1 cellular context compared by ENCODE assay signal in the genomic region with DNA sequence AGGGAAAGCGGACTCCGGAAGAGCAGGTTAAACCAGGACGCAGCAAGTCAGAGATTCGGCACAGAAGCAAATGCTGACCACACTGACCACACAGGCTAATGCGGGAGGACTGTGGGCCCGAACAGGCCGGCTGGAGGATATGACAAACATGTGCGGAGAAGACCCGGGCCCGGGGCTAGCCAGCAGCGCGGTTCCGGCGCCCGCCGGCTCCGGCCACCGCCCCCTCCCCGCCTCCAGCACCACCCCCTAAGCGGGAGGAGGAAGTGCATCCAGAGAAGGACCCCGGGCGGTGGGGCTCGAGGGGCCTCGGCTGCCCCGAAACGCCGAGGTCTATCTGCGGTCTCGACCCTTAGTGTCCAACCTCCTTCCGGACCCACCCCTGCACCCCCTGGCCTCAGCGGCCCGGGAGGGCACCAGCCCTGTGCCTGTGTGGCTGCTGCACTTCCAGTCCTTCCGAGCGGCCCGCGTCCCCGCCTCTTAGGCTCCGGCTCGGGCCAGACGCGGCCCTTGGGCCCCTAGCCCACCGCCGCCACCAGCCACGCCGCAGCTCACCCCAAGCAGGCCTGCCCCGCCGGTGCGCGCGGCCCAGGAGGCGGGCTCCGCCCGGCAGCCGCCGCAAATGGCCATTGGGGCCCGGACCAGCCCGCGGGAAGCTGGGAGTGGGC.
TF ChIP-seq lines count a peak whose summit lies in the region.

No MANE protein-coding gene starts in this region.

TF ChIP-seq in K562, 482 proteins besides CTCF, POLR2A, EP300 and RAD21 (continued from another document and continues in another):
- TF ChIP-seq, protein P1, sequence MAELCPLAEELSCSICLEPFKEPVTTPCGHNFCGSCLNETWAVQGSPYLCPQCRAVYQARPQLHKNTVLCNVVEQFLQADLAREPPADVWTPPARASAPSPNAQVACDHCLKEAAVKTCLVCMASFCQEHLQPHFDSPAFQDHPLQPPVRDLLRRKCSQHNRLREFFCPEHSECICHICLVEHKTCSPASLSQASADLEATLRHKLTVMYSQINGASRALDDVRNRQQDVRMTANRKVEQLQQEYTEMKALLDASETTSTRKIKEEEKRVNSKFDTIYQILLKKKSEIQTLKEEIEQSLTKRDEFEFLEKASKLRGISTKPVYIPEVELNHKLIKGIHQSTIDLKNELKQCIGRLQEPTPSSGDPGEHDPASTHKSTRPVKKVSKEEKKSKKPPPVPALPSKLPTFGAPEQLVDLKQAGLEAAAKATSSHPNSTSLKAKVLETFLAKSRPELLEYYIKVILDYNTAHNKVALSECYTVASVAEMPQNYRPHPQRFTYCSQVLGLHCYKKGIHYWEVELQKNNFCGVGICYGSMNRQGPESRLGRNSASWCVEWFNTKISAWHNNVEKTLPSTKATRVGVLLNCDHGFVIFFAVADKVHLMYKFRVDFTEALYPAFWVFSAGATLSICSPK (IDR thresholded peaks at IDR 0.05; ENCODE audit: borderline replicate concordance): no peak
- TF ChIP-seq, protein P2, sequence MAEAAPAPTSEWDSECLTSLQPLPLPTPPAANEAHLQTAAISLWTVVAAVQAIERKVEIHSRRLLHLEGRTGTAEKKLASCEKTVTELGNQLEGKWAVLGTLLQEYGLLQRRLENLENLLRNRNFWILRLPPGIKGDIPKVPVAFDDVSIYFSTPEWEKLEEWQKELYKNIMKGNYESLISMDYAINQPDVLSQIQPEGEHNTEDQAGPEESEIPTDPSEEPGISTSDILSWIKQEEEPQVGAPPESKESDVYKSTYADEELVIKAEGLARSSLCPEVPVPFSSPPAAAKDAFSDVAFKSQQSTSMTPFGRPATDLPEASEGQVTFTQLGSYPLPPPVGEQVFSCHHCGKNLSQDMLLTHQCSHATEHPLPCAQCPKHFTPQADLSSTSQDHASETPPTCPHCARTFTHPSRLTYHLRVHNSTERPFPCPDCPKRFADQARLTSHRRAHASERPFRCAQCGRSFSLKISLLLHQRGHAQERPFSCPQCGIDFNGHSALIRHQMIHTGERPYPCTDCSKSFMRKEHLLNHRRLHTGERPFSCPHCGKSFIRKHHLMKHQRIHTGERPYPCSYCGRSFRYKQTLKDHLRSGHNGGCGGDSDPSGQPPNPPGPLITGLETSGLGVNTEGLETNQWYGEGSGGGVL (CRISPR knock-in tag; IDR thresholded peaks at IDR 0.05): no peak
- no peak for TF ChIP-seq RBM39 (optimal IDR thresholded peaks at IDR 0.05; ENCODE audit: low read depth, low read length)
- TF ChIP-seq HDAC2 (IDR thresholded peaks at IDR 0.05): no peak
- TF ChIP-seq CBFA2T2 (conservative IDR thresholded peaks at IDR 0.05): no peak
- TF ChIP-seq, protein P3, sequence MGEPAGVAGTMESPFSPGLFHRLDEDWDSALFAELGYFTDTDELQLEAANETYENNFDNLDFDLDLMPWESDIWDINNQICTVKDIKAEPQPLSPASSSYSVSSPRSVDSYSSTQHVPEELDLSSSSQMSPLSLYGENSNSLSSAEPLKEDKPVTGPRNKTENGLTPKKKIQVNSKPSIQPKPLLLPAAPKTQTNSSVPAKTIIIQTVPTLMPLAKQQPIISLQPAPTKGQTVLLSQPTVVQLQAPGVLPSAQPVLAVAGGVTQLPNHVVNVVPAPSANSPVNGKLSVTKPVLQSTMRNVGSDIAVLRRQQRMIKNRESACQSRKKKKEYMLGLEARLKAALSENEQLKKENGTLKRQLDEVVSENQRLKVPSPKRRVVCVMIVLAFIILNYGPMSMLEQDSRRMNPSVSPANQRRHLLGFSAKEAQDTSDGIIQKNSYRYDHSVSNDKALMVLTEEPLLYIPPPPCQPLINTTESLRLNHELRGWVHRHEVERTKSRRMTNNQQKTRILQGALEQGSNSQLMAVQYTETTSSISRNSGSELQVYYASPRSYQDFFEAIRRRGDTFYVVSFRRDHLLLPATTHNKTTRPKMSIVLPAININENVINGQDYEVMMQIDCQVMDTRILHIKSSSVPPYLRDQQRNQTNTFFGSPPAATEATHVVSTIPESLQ (CRISPR knock-in tag; IDR thresholded peaks at IDR 0.05): no peak
- TF ChIP-seq ZNF316 (IDR thresholded peaks at IDR 0.05): no peak
- TF ChIP-seq RBM15 (IDR thresholded peaks at IDR 0.05; ENCODE audit: insufficient read depth, low read length): no peak
- no peak for TF ChIP-seq NFRKB (IDR thresholded peaks at IDR 0.05; ENCODE audit: low read depth)
- TF ChIP-seq SIN3B (IDR thresholded peaks at IDR 0.05; ENCODE audit: low read depth): peak; percentile 58; the same call in 1 of the 2 replicates
- TF ChIP-seq, protein P4, sequence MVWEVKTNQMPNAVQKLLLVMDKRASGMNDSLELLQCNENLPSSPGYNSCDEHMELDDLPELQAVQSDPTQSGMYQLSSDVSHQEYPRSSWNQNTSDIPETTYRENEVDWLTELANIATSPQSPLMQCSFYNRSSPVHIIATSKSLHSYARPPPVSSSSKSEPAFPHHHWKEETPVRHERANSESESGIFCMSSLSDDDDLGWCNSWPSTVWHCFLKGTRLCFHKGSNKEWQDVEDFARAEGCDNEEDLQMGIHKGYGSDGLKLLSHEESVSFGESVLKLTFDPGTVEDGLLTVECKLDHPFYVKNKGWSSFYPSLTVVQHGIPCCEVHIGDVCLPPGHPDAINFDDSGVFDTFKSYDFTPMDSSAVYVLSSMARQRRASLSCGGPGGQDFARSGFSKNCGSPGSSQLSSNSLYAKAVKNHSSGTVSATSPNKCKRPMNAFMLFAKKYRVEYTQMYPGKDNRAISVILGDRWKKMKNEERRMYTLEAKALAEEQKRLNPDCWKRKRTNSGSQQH (CRISPR knock-in tag; IDR thresholded peaks at IDR 0.05): no peak
- no peak for TF ChIP-seq BRCA1 (IDR thresholded peaks at IDR 0.05)
- TF ChIP-seq BRCA1 (CRISPR knock-in tag; IDR thresholded peaks at IDR 0.05): no peak
- TF ChIP-seq, protein P5, sequence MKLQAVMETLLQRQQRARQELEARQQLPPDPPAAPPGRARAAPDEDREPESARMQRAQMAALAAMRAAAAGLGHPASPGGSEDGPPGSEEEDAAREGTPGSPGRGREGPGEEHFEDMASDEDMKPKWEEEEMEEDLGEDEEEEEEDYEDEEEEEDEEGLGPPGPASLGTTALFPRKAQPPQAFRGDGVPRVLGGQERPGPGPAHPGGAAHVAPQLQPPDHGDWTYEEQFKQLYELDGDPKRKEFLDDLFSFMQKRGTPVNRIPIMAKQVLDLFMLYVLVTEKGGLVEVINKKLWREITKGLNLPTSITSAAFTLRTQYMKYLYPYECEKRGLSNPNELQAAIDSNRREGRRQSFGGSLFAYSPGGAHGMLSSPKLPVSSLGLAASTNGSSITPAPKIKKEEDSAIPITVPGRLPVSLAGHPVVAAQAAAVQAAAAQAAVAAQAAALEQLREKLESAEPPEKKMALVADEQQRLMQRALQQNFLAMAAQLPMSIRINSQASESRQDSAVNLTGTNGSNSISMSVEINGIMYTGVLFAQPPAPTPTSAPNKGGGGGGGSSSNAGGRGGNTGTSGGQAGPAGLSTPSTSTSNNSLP (IDR thresholded peaks at IDR 0.05; ENCODE audit: borderline replicate concordance, low read depth, low read length): no peak
- TF ChIP-seq, protein P6, sequence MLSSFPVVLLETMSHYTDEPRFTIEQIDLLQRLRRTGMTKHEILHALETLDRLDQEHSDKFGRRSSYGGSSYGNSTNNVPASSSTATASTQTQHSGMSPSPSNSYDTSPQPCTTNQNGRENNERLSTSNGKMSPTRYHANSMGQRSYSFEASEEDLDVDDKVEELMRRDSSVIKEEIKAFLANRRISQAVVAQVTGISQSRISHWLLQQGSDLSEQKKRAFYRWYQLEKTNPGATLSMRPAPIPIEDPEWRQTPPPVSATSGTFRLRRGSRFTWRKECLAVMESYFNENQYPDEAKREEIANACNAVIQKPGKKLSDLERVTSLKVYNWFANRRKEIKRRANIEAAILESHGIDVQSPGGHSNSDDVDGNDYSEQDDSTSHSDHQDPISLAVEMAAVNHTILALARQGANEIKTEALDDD (IDR thresholded peaks at IDR 0.05): no peak
- no peak for TF ChIP-seq HMG20B (CRISPR knock-in tag; IDR thresholded peaks at IDR 0.05)
- TF ChIP-seq, protein P7, sequence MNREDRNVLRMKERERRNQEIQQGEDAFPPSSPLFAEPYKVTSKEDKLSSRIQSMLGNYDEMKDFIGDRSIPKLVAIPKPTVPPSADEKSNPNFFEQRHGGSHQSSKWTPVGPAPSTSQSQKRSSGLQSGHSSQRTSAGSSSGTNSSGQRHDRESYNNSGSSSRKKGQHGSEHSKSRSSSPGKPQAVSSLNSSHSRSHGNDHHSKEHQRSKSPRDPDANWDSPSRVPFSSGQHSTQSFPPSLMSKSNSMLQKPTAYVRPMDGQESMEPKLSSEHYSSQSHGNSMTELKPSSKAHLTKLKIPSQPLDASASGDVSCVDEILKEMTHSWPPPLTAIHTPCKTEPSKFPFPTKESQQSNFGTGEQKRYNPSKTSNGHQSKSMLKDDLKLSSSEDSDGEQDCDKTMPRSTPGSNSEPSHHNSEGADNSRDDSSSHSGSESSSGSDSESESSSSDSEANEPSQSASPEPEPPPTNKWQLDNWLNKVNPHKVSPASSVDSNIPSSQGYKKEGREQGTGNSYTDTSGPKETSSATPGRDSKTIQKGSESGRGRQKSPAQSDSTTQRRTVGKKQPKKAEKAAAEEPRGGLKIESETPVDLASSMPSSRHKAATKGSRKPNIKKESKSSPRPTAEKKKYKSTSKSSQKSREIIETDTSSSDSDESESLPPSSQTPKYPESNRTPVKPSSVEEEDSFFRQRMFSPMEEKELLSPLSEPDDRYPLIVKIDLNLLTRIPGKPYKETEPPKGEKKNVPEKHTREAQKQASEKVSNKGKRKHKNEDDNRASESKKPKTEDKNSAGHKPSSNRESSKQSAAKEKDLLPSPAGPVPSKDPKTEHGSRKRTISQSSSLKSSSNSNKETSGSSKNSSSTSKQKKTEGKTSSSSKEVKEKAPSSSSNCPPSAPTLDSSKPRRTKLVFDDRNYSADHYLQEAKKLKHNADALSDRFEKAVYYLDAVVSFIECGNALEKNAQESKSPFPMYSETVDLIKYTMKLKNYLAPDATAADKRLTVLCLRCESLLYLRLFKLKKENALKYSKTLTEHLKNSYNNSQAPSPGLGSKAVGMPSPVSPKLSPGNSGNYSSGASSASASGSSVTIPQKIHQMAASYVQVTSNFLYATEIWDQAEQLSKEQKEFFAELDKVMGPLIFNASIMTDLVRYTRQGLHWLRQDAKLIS (CRISPR knock-in tag; IDR thresholded peaks at IDR 0.05): peak; percentile 72; the same call in 1 of the 2 replicates
- TF ChIP-seq, protein P8, sequence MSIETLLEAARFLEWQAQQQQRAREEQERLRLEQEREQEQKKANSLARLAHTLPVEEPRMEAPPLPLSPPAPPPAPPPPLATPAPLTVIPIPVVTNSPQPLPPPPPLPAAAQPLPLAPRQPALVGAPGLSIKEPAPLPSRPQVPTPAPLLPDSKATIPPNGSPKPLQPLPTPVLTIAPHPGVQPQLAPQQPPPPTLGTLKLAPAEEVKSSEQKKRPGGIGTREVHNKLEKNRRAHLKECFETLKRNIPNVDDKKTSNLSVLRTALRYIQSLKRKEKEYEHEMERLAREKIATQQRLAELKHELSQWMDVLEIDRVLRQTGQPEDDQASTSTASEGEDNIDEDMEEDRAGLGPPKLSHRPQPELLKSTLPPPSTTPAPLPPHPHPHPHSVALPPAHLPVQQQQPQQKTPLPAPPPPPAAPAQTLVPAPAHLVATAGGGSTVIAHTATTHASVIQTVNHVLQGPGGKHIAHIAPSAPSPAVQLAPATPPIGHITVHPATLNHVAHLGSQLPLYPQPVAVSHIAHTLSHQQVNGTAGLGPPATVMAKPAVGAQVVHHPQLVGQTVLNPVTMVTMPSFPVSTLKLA (conservative IDR thresholded peaks at IDR 0.05): peak; percentile 42 to 71; a peak in 2 of 4 replicates
- TF ChIP-seq ZNF589 (CRISPR knock-in tag; IDR thresholded peaks at IDR 0.05; ENCODE audit: low read depth): no peak
- TF ChIP-seq GATA2 (CRISPR knock-in tag; IDR thresholded peaks at IDR 0.05): no peak
- TF ChIP-seq SETDB1 (IDR thresholded peaks at IDR 0.05; ENCODE audit: low read length): no peak
- no peak for TF ChIP-seq BHLHE40 (IDR thresholded peaks at IDR 0.05; ENCODE audit: low read length)
- TF ChIP-seq FOXP1 (CRISPR knock-in tag; IDR thresholded peaks at IDR 0.05): no peak; the same call in 1 of the 2 replicates
- TF ChIP-seq ZNF561 (CRISPR knock-in tag; conservative IDR thresholded peaks at IDR 0.05): no peak
- TF ChIP-seq, protein P9, sequence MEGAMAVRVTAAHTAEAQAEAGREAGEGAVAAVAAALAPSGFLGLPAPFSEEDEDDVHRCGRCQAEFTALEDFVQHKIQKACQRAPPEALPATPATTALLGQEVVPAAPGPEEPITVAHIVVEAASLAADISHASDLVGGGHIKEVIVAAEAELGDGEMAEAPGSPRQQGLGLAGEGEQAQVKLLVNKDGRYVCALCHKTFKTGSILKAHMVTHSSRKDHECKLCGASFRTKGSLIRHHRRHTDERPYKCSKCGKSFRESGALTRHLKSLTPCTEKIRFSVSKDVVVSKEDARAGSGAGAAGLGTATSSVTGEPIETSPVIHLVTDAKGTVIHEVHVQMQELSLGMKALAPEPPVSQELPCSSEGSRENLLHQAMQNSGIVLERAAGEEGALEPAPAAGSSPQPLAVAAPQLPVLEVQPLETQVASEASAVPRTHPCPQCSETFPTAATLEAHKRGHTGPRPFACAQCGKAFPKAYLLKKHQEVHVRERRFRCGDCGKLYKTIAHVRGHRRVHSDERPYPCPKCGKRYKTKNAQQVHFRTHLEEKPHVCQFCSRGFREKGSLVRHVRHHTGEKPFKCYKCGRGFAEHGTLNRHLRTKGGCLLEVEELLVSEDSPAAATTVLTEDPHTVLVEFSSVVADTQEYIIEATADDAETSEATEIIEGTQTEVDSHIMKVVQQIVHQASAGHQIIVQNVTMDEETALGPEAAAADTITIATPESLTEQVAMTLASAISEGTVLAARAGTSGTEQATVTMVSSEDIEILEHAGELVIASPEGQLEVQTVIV (CRISPR knock-in tag; IDR thresholded peaks at IDR 0.05; ENCODE audit: borderline replicate concordance): no peak
- no peak for TF ChIP-seq ZNF175 (CRISPR knock-in tag; IDR thresholded peaks at IDR 0.05; ENCODE audit: low read depth)
- TF ChIP-seq, protein P10, sequence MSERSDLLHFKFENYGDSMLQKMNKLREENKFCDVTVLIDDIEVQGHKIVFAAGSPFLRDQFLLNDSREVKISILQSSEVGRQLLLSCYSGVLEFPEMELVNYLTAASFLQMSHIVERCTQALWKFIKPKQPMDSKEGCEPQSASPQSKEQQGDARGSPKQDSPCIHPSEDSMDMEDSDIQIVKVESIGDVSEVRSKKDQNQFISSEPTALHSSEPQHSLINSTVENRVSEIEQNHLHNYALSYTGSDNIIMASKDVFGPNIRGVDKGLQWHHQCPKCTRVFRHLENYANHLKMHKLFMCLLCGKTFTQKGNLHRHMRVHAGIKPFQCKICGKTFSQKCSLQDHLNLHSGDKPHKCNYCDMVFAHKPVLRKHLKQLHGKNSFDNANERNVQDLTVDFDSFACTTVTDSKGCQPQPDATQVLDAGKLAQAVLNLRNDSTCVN (CRISPR knock-in tag; IDR thresholded peaks at IDR 0.05): no peak
- no peak for TF ChIP-seq ZZZ3 (IDR thresholded peaks at IDR 0.05)
- TF ChIP-seq MTA2 (IDR thresholded peaks at IDR 0.05; ENCODE audit: low read depth): no peak
- TF ChIP-seq ZNF699 (CRISPR knock-in tag; IDR thresholded peaks at IDR 0.05; ENCODE audit: insufficient replicate concordance): no peak
- TF ChIP-seq, protein P11, sequence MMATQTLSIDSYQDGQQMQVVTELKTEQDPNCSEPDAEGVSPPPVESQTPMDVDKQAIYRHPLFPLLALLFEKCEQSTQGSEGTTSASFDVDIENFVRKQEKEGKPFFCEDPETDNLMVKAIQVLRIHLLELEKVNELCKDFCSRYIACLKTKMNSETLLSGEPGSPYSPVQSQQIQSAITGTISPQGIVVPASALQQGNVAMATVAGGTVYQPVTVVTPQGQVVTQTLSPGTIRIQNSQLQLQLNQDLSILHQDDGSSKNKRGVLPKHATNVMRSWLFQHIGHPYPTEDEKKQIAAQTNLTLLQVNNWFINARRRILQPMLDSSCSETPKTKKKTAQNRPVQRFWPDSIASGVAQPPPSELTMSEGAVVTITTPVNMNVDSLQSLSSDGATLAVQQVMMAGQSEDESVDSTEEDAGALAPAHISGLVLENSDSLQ (IDR thresholded peaks at IDR 0.05): no peak
- TF ChIP-seq NFXL1 (CRISPR knock-in tag; IDR thresholded peaks at IDR 0.05): no peak
- no peak for TF ChIP-seq NR2C2 (CRISPR knock-in tag; IDR thresholded peaks at IDR 0.05)
- peak; percentile 27; the same call in 1 of the 2 replicates for TF ChIP-seq NR2C2 (tag; IDR thresholded peaks at IDR 0.05)
